Comparison of ENCODE assay signal across 17 cellular contexts in genomic region chr20:61562897-61563504, GRCh38.
"Had no signal": no experiment of that assay in that cellular context is flagged by ENCODE, and none has a peak within 500 bp of the region (broad histone marks: within the 10 kb centered on the region; RNA-seq: fewer than 3 reads in every experiment).

No MANE protein-coding gene starts in this region.

- H3K4me3 Mint-ChIP-seq: dendritic cell treated with granulocyte-macrophage colony-stimulating factor and Interleukin-4, amounts not matched to agents 40 ng/mL and 50 ng/mL, for 4 days; effector memory CD8-positive, alpha-beta T cell; mesothelial cell of epicardium; natural killer cell; neural crest cell; stimulated activated naive B cell treated with anti-CD40 and anti-IgM and Interleukin-4, amounts not matched to agents 10 μg/mL and 1 μg/mL and 100 μg/mL, for 72 hours; stimulated activated naive CD8-positive, alpha-beta T cell treated with anti-CD3 and anti-CD28 coated beads, Interleukin-15, amount 100 ng/mL, for 72 hours had no signal

- H3K27me3 Mint-ChIP-seq: dendritic cell treated with granulocyte-macrophage colony-stimulating factor and Interleukin-4, amounts not matched to agents 40 ng/mL and 50 ng/mL, for 4 days; effector memory CD8-positive, alpha-beta T cell; stimulated activated naive B cell treated with anti-CD40 and anti-IgM and Interleukin-4, amounts not matched to agents 10 μg/mL and 1 μg/mL and 100 μg/mL, for 72 hours; stimulated activated naive CD8-positive, alpha-beta T cell treated with anti-CD3 and anti-CD28 coated beads, Interleukin-15, amount 100 ng/mL, for 72 hours had no signal

- ATAC-seq: effector memory CD8-positive, alpha-beta T cell; foreskin keratinocyte; natural killer cell; sciatic nerve; stimulated activated naive B cell treated with anti-CD40 and anti-IgM and Interleukin-4, amounts not matched to agents 10 μg/mL and 1 μg/mL and 100 μg/mL, for 72 hours; stimulated activated naive CD8-positive, alpha-beta T cell treated with anti-CD3 and anti-CD28 coated beads, Interleukin-15, amount 100 ng/mL, for 72 hours had no signal

- H3K4me1 Mint-ChIP-seq: mesothelial cell of epicardium; natural killer cell; stimulated activated naive B cell treated with anti-CD40 and anti-IgM and Interleukin-4, amounts not matched to agents 10 μg/mL and 1 μg/mL and 100 μg/mL, for 72 hours; stimulated activated naive CD8-positive, alpha-beta T cell treated with anti-CD3 and anti-CD28 coated beads, Interleukin-15, amount 100 ng/mL, for 72 hours had no signal

- H2AFZ ChIP-seq: hepatocyte had no signal

- H3K27ac Mint-ChIP-seq: dendritic cell treated with granulocyte-macrophage colony-stimulating factor and Interleukin-4, amounts not matched to agents 40 ng/mL and 50 ng/mL, for 4 days; effector memory CD8-positive, alpha-beta T cell; mesothelial cell of epicardium; natural killer cell; stimulated activated naive B cell treated with anti-CD40 and anti-IgM and Interleukin-4, amounts not matched to agents 10 μg/mL and 1 μg/mL and 100 μg/mL, for 72 hours; stimulated activated naive CD8-positive, alpha-beta T cell treated with anti-CD3 and anti-CD28 coated beads, Interleukin-15, amount 100 ng/mL, for 72 hours had no signal

- H3K79me2 ChIP-seq: hepatocyte had no signal

- H3K27ac ChIP-seq: foreskin keratinocyte, hepatocyte, testis, transverse colon had no signal

- H3K4me1 ChIP-seq: foreskin keratinocyte, transverse colon had no signal

- H3K27me3 ChIP-seq: foreskin keratinocyte, hepatocyte, testis, transverse colon had no signal

- H3K4me3 ChIP-seq: hepatocyte, testis, transverse colon had no signal

- H3K9me3 ChIP-seq: testis, transverse colon had no signal

- H3K4me2 ChIP-seq: hepatocyte had no signal

- DNase-seq: effector memory CD8-positive, alpha-beta T cell; foreskin keratinocyte; head of caudate nucleus; kidney glomerular epithelial cell; natural killer cell; occipital lobe; stimulated activated CD4-positive, alpha-beta T cell treated with anti-CD3 and anti-CD28 coated beads, Interleukin-2, amount 100 ng/mL, for 24 hours; stimulated activated CD4-positive, alpha-beta T cell treated with anti-CD3 and anti-CD28 coated beads, Interleukin-4, amount 100 ng/mL, for 4 hours; stimulated activated naive B cell treated with anti-CD40 and anti-IgM and Interleukin-4, amounts not matched to agents 10 μg/mL and 1 μg/mL and 100 μg/mL, for 72 hours; stimulated activated naive CD8-positive, alpha-beta T cell treated with anti-CD3 and anti-CD28 coated beads, Interleukin-15, amount 100 ng/mL, for 72 hours; testis; transverse colon had no signal

- H3K36me3 ChIP-seq: transverse colon had no signal

- H3K36me3 Mint-ChIP-seq: mesothelial cell of epicardium; natural killer cell; stimulated activated naive B cell treated with anti-CD40 and anti-IgM and Interleukin-4, amounts not matched to agents 10 μg/mL and 1 μg/mL and 100 μg/mL, for 72 hours had no signal

- H3K9me3 Mint-ChIP-seq: dendritic cell treated with granulocyte-macrophage colony-stimulating factor and Interleukin-4, amounts not matched to agents 40 ng/mL and 50 ng/mL, for 4 days; effector memory CD8-positive, alpha-beta T cell; mesothelial cell of epicardium; neural crest cell; stimulated activated naive B cell treated with anti-CD40 and anti-IgM and Interleukin-4, amounts not matched to agents 10 μg/mL and 1 μg/mL and 100 μg/mL, for 72 hours; stimulated activated naive CD8-positive, alpha-beta T cell treated with anti-CD3 and anti-CD28 coated beads, Interleukin-15, amount 100 ng/mL, for 72 hours had no signal
